Comparison of ENCODE assay signal across 8 cellular contexts in genomic region chr1:10494754-10495474, GRCh38. TPM values are rescaled to one million over a fixed set of nuclear protein-coding genes. Genes with fewer than 3 reads are reported as not detected.
DNase-seq lines count a peak whose midpoint lies in the region; ATAC-seq and TF ChIP-seq lines count a peak whose summit lies in the region.

No MANE protein-coding gene starts in this region.

- intact Hi-C loops in testis (cut with DNase I; ENCODE audit: low total_unique reads), result no loop called here

- peaks cover 0 to 14% of the 10 kb centered on the region in 2 donors for H3K36me3 ChIP-seq in gastroesophageal sphincter
- peaks cover 5% of the 10 kb centered on the region for H3K36me3 ChIP-seq in osteoblast (ENCODE audit: insufficient read depth, low read length)
- no peaks in the 10 kb centered on the region for H3K36me3 ChIP-seq in testis (ENCODE audit: low read depth, missing control alignments)

- H3K4me1 ChIP-seq in gastroesophageal sphincter (peaks cover 0 to 20% (median 9%) of the 10 kb centered on the region in 3 donors), osteoblast (ENCODE audit: insufficient read depth, low read length) (peaks cover 10% of the 10 kb centered on the region), testis (peaks cover 9% of the 10 kb centered on the region)

- ATAC-seq in GM21825 (IDR thresholded peaks at IDR 0.05; ENCODE audit: unreplicated experiment) (peak; percentile 71), gastroesophageal sphincter (peak; percentile 66)

- H3K4me3 ChIP-seq in gastroesophageal sphincter (peak overlapping the region in 1 of 2 donors; percentile 31), osteoblast (ENCODE audit: insufficient read depth, low read length) (peak overlapping the region; percentile 70), testis (no peak overlapping the region)

- DNase-seq in EH (ENCODE audit: low read depth) (peak; percentile 75), SHP77 treated with DMSO at 0.1 percent for 48 hours (lab: John Stamatoyannopoulos, UW) (peak; percentile 5), osteoblast (ENCODE audit: insufficient read length, low spot score, missing footprints) (peak; percentile 91), testis (peak; percentile 82)
- DNase-seq in activated effector memory CD4-positive, alpha-beta T cell treated with anti-CD3 and anti-CD28 coated beads, Interleukin-2, amount 50 U/mL, for 16 hours, result peak; percentile 92

- H2AFZ ChIP-seq in osteoblast (ENCODE audit: low read length), result peak overlapping the region; percentile 28

- peaks cover 37% of the 10 kb centered on the region for H4K20me1 ChIP-seq in osteoblast (ENCODE audit: insufficient read depth, low read length)

- peak; percentile 98 for TF ChIP-seq CTCF in LNCAP (IDR thresholded peaks at IDR 0.05)
- TF ChIP-seq CTCF in gastroesophageal sphincter (IDR thresholded peaks at IDR 0.05), result peak; percentile 82 to 91 (median 88)
- TF ChIP-seq CTCF in osteoblast (IDR thresholded peaks at IDR 0.05; ENCODE audit: extremely low read depth, low read depth, low read length), result peak; percentile 97
- peak; percentile 81 to 96 (median 88) for TF ChIP-seq CTCF in testis (IDR thresholded peaks at IDR 0.05)

- H3K4me2 ChIP-seq in osteoblast (ENCODE audit: insufficient read depth, low read length), result peak overlapping the region; percentile 93

- no peak for TF ChIP-seq EP300 in gastroesophageal sphincter (IDR thresholded peaks at IDR 0.05)

- H3K27ac ChIP-seq in gastroesophageal sphincter (peak overlapping the region in 3 of 4 donors; percentile 1 to 43 (median 40)), osteoblast (ENCODE audit: low read depth, low read length) (peak overlapping the region; percentile 16), testis (no peak overlapping the region)

- peaks cover 88% of the 10 kb centered on the region for H3K79me2 ChIP-seq in osteoblast (ENCODE audit: insufficient read depth, low read length)

- 3 to 4% methylated on average over 9 to 13 of the region's 15 CpGs for WGBS in gastroesophageal sphincter (ENCODE audit: low coverage in 1 of 2), 2 donors
- WGBS in testis, 2 donors, result 15 to 27% methylated on average over 15 of the region's 15 CpGs

- TF ChIP-seq POLR2A in gastroesophageal sphincter (IDR thresholded peaks at IDR 0.05) (no peak), testis (IDR thresholded peaks at IDR 0.05) (no peak)

- H3K9me3 ChIP-seq in gastroesophageal sphincter (no peaks in the 10 kb centered on the region), osteoblast (ENCODE audit: low read depth, low read length) (no peaks in the 10 kb centered on the region), testis (no peaks in the 10 kb centered on the region)

- H3K27me3 ChIP-seq in gastroesophageal sphincter (no peaks in the 10 kb centered on the region), osteoblast (ENCODE audit: insufficient read depth, low read length) (no peaks in the 10 kb centered on the region), testis (no peaks in the 10 kb centered on the region)

RNA-seq across cellular contexts. Expression of gene PEX14, which starts 20.2 kb away (rescaled TPM):
- total RNA-seq in gastroesophageal sphincter (10 to 100 TPM; 10.1 to 22.7 (median 15.1) TPM), osteoblast (15.2 and 15.3 TPM in 2 replicates), testis (10 to 100 TPM; 30.3 to 39.8 TPM)
- polyA plus RNA-seq in testis (ENCODE audit: insufficient read depth, low read depth, low replicate concordance), result 28.6 TPM

RNA-seq across cellular contexts. Expression of gene DFFA, which starts 22.6 kb away (rescaled TPM):
- total RNA-seq in gastroesophageal sphincter (10 to 100 TPM; 20.2 to 32.3 (median 29.3) TPM), osteoblast (27.9 and 32.7 TPM in 2 replicates), testis (10 to 100 TPM; 31.1 to 34.9 TPM)
- 27.3 TPM for polyA plus RNA-seq in testis (ENCODE audit: insufficient read depth, low read depth, low replicate concordance)

RNA-seq across cellular contexts. Expression of gene CORT, which starts 45.1 kb away (rescaled TPM):
- total RNA-seq in gastroesophageal sphincter, result not detected
- 0.29 and 0.36 TPM in 2 replicates for total RNA-seq in osteoblast
- total RNA-seq in testis, result 1 to 10 TPM in 1 of 2 donors, under 1 TPM in 1; 0.62 to 1.4 TPM
- 0.98 TPM for polyA plus RNA-seq in testis (ENCODE audit: insufficient read depth, low read depth, low replicate concordance)

Comparison
In these comparisons a context has a peak if more than half of its experiments do, and no peak if none do; other contexts are left out.
1. DNase-seq: peak in every context shown above with its lines; median percentile 92 in activated effector memory CD4-positive, alpha-beta T cell treated with anti-CD3 and anti-CD28 coated beads, Interleukin-2, amount 50 U/mL, for 16 hours; 91 in osteoblast; 82 in testis; 75 in EH; 5 in SHP77 treated with DMSO at 0.1 percent for 48 hours.
2. H3K27ac ChIP-seq: peak in gastroesophageal sphincter (3 of 4) and osteoblast (single experiment); none in testis (0 of 2).
3. Peak in every context shown above with its lines, with median percentiles within 50 percentile points of each other: CTCF ChIP-seq.